Comparison of ENCODE assay signal across 27 cellular contexts in the genomic region with DNA sequence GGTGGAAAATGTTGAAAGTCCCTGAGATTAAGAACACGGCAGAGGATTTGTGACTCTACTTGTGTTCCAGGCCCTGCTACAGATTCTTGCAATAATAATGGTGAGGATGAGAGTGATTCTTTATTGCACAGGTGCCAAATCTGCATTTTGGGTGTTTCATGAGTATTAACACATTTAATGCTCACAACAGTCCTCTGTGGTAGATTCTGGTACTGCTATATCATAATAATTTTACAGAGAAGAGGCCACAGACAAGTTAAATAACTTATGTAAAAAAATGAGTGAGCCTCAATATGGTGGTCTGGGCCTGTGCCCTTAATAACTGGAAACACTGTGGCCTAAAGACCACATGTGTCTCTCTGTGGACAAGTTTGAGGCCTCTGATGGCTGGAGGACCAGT.
"Had no signal": no experiment of that assay in that cellular context is flagged by ENCODE, and none has a peak within 500 bp of the region (broad histone marks: within the 10 kb centered on the region; RNA-seq: fewer than 3 reads in every experiment).

No MANE protein-coding gene starts in this region.

- DNase-seq: hippocampal formation; kidney glomerular epithelial cell; left cardiac atrium; lower lobe of right lung; mammary epithelial cell; mesendoderm; mucosa of descending colon; naive thymus-derived CD4-positive, alpha-beta T cell; pancreas; posterior cingulate gyrus; retina; right cardiac atrium; stimulated activated CD4-positive, alpha-beta T cell treated with anti-CD3 and anti-CD28 coated beads, Interleukin-4, amount 100 ng/mL, for 24 hours; stimulated activated naive CD4-positive, alpha-beta T cell; tibial artery; trophoblast cell; upper lobe of right lung had no signal

- H3K36me3 ChIP-seq: lower lobe of right lung, pancreas, prostate gland, suprapubic skin, thoracic aorta, tibial artery, upper lobe of right lung had no signal

- H3K27me3 ChIP-seq: pancreas, suprapubic skin, tibial artery, upper lobe of right lung had no signal

- H3K4me3 Mint-ChIP-seq: mesothelial cell of epicardium; naive thymus-derived CD4-positive, alpha-beta T cell; natural killer cell treated with Interleukin-12 subunit alpha and Interleukin-12 subunit beta and Interleukin-15 and Interleukin-18, amount 100 ng/mL, for 72 hours; stimulated activated effector memory CD8-positive, alpha-beta T cell treated with anti-CD3 and anti-CD28 coated beads, Interleukin-12 subunit alpha, Interleukin-12 subunit beta, amount 100 ng/mL, for 72 hours; stimulated activated naive CD8-positive, alpha-beta T cell treated with anti-CD3 and anti-CD28 coated beads, Interleukin-15, Interleukin-2, amounts not matched to agents 100 ng/mL and 50 ng/mL, for 24 hours had no signal

- H3K4me3 ChIP-seq: lower lobe of right lung, mucosa of descending colon, pancreas, prostate gland, skin epidermis, suprapubic skin, thoracic aorta, tibial artery, upper lobe of right lung had no signal

- H3K9me3 Mint-ChIP-seq: mesothelial cell of epicardium; natural killer cell treated with Interleukin-12 subunit alpha and Interleukin-12 subunit beta and Interleukin-15 and Interleukin-18, amount 100 ng/mL, for 72 hours; stimulated activated effector memory CD8-positive, alpha-beta T cell treated with anti-CD3 and anti-CD28 coated beads, Interleukin-12 subunit alpha, Interleukin-12 subunit beta, amount 100 ng/mL, for 72 hours; stimulated activated naive CD8-positive, alpha-beta T cell treated with anti-CD3 and anti-CD28 coated beads, Interleukin-15, Interleukin-2, amounts not matched to agents 100 ng/mL and 50 ng/mL, for 24 hours had no signal

- ATAC-seq: left cardiac atrium; left lobe of liver; lower lobe of right lung; mucosa of descending colon; naive thymus-derived CD4-positive, alpha-beta T cell; natural killer cell treated with Interleukin-12 subunit alpha and Interleukin-12 subunit beta and Interleukin-15 and Interleukin-18, amount 100 ng/mL, for 72 hours; pancreas; right cardiac atrium; sciatic nerve; stimulated activated effector memory CD8-positive, alpha-beta T cell treated with anti-CD3 and anti-CD28 coated beads, Interleukin-12 subunit alpha, Interleukin-12 subunit beta, amount 100 ng/mL, for 72 hours; upper lobe of right lung had no signal

- H3K9me3 ChIP-seq: lower lobe of right lung, mucosa of descending colon, pancreas, prostate gland, suprapubic skin, thoracic aorta, tibial artery, upper lobe of right lung had no signal

- H3K27me3 Mint-ChIP-seq: stimulated activated naive CD8-positive, alpha-beta T cell treated with anti-CD3 and anti-CD28 coated beads, Interleukin-15, Interleukin-2, amounts not matched to agents 100 ng/mL and 50 ng/mL, for 24 hours had no signal

- H3K36me3 Mint-ChIP-seq: mesothelial cell of epicardium; naive thymus-derived CD4-positive, alpha-beta T cell; natural killer cell treated with Interleukin-12 subunit alpha and Interleukin-12 subunit beta and Interleukin-15 and Interleukin-18, amount 100 ng/mL, for 72 hours; stimulated activated effector memory CD8-positive, alpha-beta T cell treated with anti-CD3 and anti-CD28 coated beads, Interleukin-12 subunit alpha, Interleukin-12 subunit beta, amount 100 ng/mL, for 72 hours had no signal

- H3K27ac ChIP-seq: lower lobe of right lung, pancreas, prostate gland, skin epidermis, suprapubic skin, thoracic aorta, tibial artery, upper lobe of right lung had no signal

- H3K27ac Mint-ChIP-seq: mesothelial cell of epicardium; naive thymus-derived CD4-positive, alpha-beta T cell; natural killer cell treated with Interleukin-12 subunit alpha and Interleukin-12 subunit beta and Interleukin-15 and Interleukin-18, amount 100 ng/mL, for 72 hours; stimulated activated effector memory CD8-positive, alpha-beta T cell treated with anti-CD3 and anti-CD28 coated beads, Interleukin-12 subunit alpha, Interleukin-12 subunit beta, amount 100 ng/mL, for 72 hours; stimulated activated naive CD8-positive, alpha-beta T cell treated with anti-CD3 and anti-CD28 coated beads, Interleukin-15, Interleukin-2, amounts not matched to agents 100 ng/mL and 50 ng/mL, for 24 hours had no signal

- H3K4me1 ChIP-seq: lower lobe of right lung, pancreas, prostate gland, suprapubic skin, upper lobe of right lung had no signal

- H3K4me1 Mint-ChIP-seq: naive thymus-derived CD4-positive, alpha-beta T cell; stimulated activated effector memory CD8-positive, alpha-beta T cell treated with anti-CD3 and anti-CD28 coated beads, Interleukin-12 subunit alpha, Interleukin-12 subunit beta, amount 100 ng/mL, for 72 hours had no signal
